17 cellular contexts compared by ENCODE assay signal in the genomic region with DNA sequence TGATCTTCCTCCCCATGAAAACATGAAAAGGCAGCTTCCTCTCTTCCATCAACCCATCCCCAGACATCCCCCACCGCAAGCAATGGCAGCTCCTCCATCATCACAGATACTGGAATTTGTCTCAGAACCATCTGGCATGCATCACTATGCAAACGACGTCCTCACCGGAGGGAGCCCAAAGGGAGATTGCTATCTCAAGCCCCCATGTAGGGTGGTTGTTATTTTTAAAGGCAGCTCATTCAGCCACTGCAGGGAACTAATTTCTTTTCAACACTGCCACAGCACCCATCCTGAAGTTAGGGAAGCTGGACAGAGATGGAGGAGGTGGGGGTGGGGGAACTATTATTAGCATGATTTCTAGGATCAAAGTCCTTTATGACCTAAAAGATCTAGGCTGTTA.
"Had no signal": no experiment of that assay in that cellular context is flagged by ENCODE, and none has a peak within 500 bp of the region (broad histone marks: within the 10 kb centered on the region; RNA-seq: fewer than 3 reads in every experiment).

No MANE protein-coding gene starts in this region.

- H3K4me3 ChIP-seq: coronary artery, heart right ventricle, mucosa of descending colon, ovary, right atrium auricular region, smooth muscle cell had no signal

- ATAC-seq: heart right ventricle; left colon; left ventricle myocardium superior; mucosa of descending colon; naive thymus-derived CD8-positive, alpha-beta T cell had no signal

- FAIRE-seq: frontal cortex, kidney had no signal

- DNase-seq: effector CD4-positive, alpha-beta T cell; heart right ventricle; hypothalamus; immature natural killer cell; kidney; left colon; left ventricle myocardium superior; mucosa of descending colon; naive thymus-derived CD8-positive, alpha-beta T cell; ovary; stimulated activated CD4-positive, alpha-beta T cell treated with anti-CD3 and anti-CD28 coated beads, Interleukin-2, amount 100 ng/mL, for 48 hours; stimulated activated naive CD4-positive, alpha-beta T cell treated with Interleukin-2 at 50 U/mL for 16 hours; trophoblast cell had no signal

- H3K9me3 ChIP-seq: heart right ventricle, mucosa of descending colon, ovary, right atrium auricular region had no signal

- H3K36me3 ChIP-seq: heart right ventricle, ovary, right atrium auricular region had no signal

- H3K27me3 ChIP-seq: ovary, right atrium auricular region had no signal

- H3K4me2 ChIP-seq: smooth muscle cell had no signal

- H3K4me1 ChIP-seq: right atrium auricular region had no signal

- H3K27ac ChIP-seq: coronary artery, heart right ventricle, ovary, right atrium auricular region had no signal
